1 cellular context compared by ENCODE assay signal in genomic region chr17:76260220-76260619, GRCh38.
TF ChIP-seq lines count a peak whose summit lies in the region.

No MANE protein-coding gene starts in this region.

TF ChIP-seq in HepG2, 621 proteins besides CTCF, POLR2A, EP300 and RAD21:
- TF ChIP-seq ZFY (CRISPR knock-in tag; IDR thresholded peaks at IDR 0.05): 0 out of 2 replicates have a peak, but pooled peaks have one; percentile 17
- no peak for TF ChIP-seq ZNF44 (CRISPR knock-in tag; IDR thresholded peaks at IDR 0.05)
- 0 out of 2 replicates have a peak, but pooled peaks have one; percentile 45 for TF ChIP-seq SALL2 (CRISPR knock-in tag; IDR thresholded peaks at IDR 0.05)
- no peak for TF ChIP-seq ZNF143 (CRISPR knock-in tag; IDR thresholded peaks at IDR 0.05)
- TF ChIP-seq SIN3B (IDR thresholded peaks at IDR 0.05; ENCODE audit: low read length): no peak
- TF ChIP-seq ZNF782 (CRISPR knock-in tag; IDR thresholded peaks at IDR 0.05; ENCODE audit: borderline replicate concordance): no peak
- 0 out of 2 replicates have a peak, but pooled peaks have one; percentile 31 for TF ChIP-seq SPEN (CRISPR knock-in tag; IDR thresholded peaks at IDR 0.05; ENCODE audit: low read depth)
- peak; percentile 53; the same call in 1 of the 2 replicates for TF ChIP-seq ZBTB38 (CRISPR knock-in tag; IDR thresholded peaks at IDR 0.05)
